In the genomic region with DNA sequence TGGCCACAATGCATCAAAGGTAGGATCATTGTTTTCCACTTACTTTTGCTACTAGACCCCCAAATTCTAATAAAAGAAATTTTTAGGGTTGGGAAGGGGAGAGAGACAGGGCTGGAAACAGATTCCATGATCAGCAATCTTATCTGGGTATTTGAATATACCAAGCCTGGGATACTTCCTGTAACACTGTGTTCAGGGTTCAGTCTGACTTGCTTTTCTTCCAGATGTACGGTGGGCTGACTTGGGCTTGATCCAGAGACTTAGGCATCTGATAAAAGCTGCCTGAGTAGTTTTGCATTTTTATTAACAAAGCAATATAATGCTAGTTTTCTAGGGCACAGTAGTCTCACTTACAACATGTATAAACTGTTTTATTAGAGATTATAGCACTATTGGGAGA, we compare ENCODE assay signal across 21 cellular contexts. TPM values are rescaled to one million over a fixed set of nuclear protein-coding genes. Genes with fewer than 3 reads are reported as not detected.
"Had no signal": no experiment of that assay in that cellular context is flagged by ENCODE, and none has a peak within 500 bp of the region (broad histone marks: within the 10 kb centered on the region; RNA-seq: fewer than 3 reads in every experiment).

No MANE protein-coding gene starts in this region.

- H3K4me1 ChIP-seq: gastroesophageal sphincter, upper lobe of left lung had no signal

- H3K36me3 ChIP-seq: cardiac muscle cell, esophagus muscularis mucosa, gastroesophageal sphincter, heart left ventricle, thoracic aorta, upper lobe of left lung had no signal

- H3K9me3 ChIP-seq: gastroesophageal sphincter, upper lobe of left lung had no signal

- H3K36me3 Mint-ChIP-seq: activated naive CD8-positive, alpha-beta T cell; stimulated activated naive B cell treated with anti-CD40 and anti-IgM and Interleukin-4, amounts not matched to agents 10 μg/mL and 1 μg/mL and 100 μg/mL, for 72 hours; WTC11 had no signal

- H3K27ac ChIP-seq: cardiac muscle cell, esophagus muscularis mucosa, gastroesophageal sphincter, thoracic aorta, upper lobe of left lung had no signal

- H3K27me3 ChIP-seq: cardiac muscle cell, esophagus muscularis mucosa, gastroesophageal sphincter, heart left ventricle, upper lobe of left lung had no signal

- H3K4me3 Mint-ChIP-seq: activated CD4-positive, alpha-beta T cell treated with anti-CD3 and anti-CD28 coated beads for 36 hours; activated naive CD8-positive, alpha-beta T cell; dendritic cell treated with granulocyte-macrophage colony-stimulating factor and Interleukin-4, amounts not matched to agents 40 ng/mL and 50 ng/mL, for 4 days; nephron progenitor cell; stimulated activated naive B cell treated with anti-CD40 and anti-IgM and Interleukin-4, amounts not matched to agents 10 μg/mL and 1 μg/mL and 100 μg/mL, for 72 hours; WTC11 had no signal

- H3K9me3 Mint-ChIP-seq: dendritic cell treated with granulocyte-macrophage colony-stimulating factor and Interleukin-4, amounts not matched to agents 40 ng/mL and 50 ng/mL, for 4 days had no signal

- H3K27me3 Mint-ChIP-seq: activated CD4-positive, alpha-beta T cell treated with anti-CD3 and anti-CD28 coated beads for 36 hours; activated naive CD8-positive, alpha-beta T cell; dendritic cell treated with granulocyte-macrophage colony-stimulating factor and Interleukin-4, amounts not matched to agents 40 ng/mL and 50 ng/mL, for 4 days; stimulated activated naive B cell treated with anti-CD40 and anti-IgM and Interleukin-4, amounts not matched to agents 10 μg/mL and 1 μg/mL and 100 μg/mL, for 72 hours had no signal

- DNase-seq: activated CD4-positive, alpha-beta T cell treated with anti-CD3 and anti-CD28 coated beads for 36 hours; activated CD4-positive, alpha-beta T cell treated with anti-CD3 and anti-CD28 coated beads, Interleukin-2, amount 50 U/mL, for 48 hours; effector CD8-positive, alpha-beta T cell; heart left ventricle; kidney; midbrain; nephron progenitor cell; nucleus accumbens; stimulated activated naive B cell treated with anti-CD40 and anti-IgM and Interleukin-4, amounts not matched to agents 10 μg/mL and 1 μg/mL and 100 μg/mL, for 72 hours; upper lobe of left lung had no signal

- ATAC-seq: activated CD4-positive, alpha-beta T cell treated with anti-CD3 and anti-CD28 coated beads for 36 hours; gastroesophageal sphincter; left lobe of liver; stimulated activated naive B cell treated with anti-CD40 and anti-IgM and Interleukin-4, amounts not matched to agents 10 μg/mL and 1 μg/mL and 100 μg/mL, for 72 hours; WTC11 had no signal

- H3K4me1 Mint-ChIP-seq: activated CD4-positive, alpha-beta T cell treated with anti-CD3 and anti-CD28 coated beads for 36 hours; stimulated activated naive B cell treated with anti-CD40 and anti-IgM and Interleukin-4, amounts not matched to agents 10 μg/mL and 1 μg/mL and 100 μg/mL, for 72 hours; WTC11 had no signal

- H3K4me3 ChIP-seq: cardiac muscle cell, esophagus muscularis mucosa, gastroesophageal sphincter, heart left ventricle, thoracic aorta, upper lobe of left lung had no signal

- H3K27ac Mint-ChIP-seq: activated CD4-positive, alpha-beta T cell treated with anti-CD3 and anti-CD28 coated beads for 36 hours; activated naive CD8-positive, alpha-beta T cell; dendritic cell treated with granulocyte-macrophage colony-stimulating factor and Interleukin-4, amounts not matched to agents 40 ng/mL and 50 ng/mL, for 4 days; nephron progenitor cell; stimulated activated naive B cell treated with anti-CD40 and anti-IgM and Interleukin-4, amounts not matched to agents 10 μg/mL and 1 μg/mL and 100 μg/mL, for 72 hours; WTC11 had no signal

RNA-seq across cellular contexts. Expression of a gene that starts 49.2 kb away (rescaled TPM):
- total RNA-seq: activated CD4-positive, alpha-beta T cell treated with anti-CD3 and anti-CD28 coated beads for 36 hours; endothelial cell of umbilical vein; left lobe of liver; lung microvascular endothelial cell; renal cortical epithelial cell; thoracic aorta; WTC11 had no signal
